ENCODE assay signal across 1 cellular context in genomic region chr1:144523661-144524407, GRCh38.
A peak's percentile ranks its signal among the peaks of the same experiment; 100 is the strongest.
TF ChIP-seq lines count a peak whose summit lies in the region.

No MANE protein-coding gene starts in this region.

TF ChIP-seq in WTC11, 78 proteins besides CTCF, POLR2A, EP300 and RAD21 (continued from another document):
- TF ChIP-seq AR (CRISPR knock-in tag; IDR thresholded peaks at IDR 0.05) (peak; percentile 92), EMX1 (CRISPR knock-in tag; IDR thresholded peaks at IDR 0.05) (0 out of 2 replicates have a peak, but pooled peaks have one; percentile 78), USF1 (CRISPR knock-in tag; IDR thresholded peaks at IDR 0.05) (0 out of 2 replicates have a peak, but pooled peaks have one; percentile 21), NFATC4 (CRISPR knock-in tag; IDR thresholded peaks at IDR 0.05) (peak; percentile 93), ZNF416 (CRISPR knock-in tag; IDR thresholded peaks at IDR 0.05) (peak; percentile 91)
- TF ChIP-seq, protein P1, sequence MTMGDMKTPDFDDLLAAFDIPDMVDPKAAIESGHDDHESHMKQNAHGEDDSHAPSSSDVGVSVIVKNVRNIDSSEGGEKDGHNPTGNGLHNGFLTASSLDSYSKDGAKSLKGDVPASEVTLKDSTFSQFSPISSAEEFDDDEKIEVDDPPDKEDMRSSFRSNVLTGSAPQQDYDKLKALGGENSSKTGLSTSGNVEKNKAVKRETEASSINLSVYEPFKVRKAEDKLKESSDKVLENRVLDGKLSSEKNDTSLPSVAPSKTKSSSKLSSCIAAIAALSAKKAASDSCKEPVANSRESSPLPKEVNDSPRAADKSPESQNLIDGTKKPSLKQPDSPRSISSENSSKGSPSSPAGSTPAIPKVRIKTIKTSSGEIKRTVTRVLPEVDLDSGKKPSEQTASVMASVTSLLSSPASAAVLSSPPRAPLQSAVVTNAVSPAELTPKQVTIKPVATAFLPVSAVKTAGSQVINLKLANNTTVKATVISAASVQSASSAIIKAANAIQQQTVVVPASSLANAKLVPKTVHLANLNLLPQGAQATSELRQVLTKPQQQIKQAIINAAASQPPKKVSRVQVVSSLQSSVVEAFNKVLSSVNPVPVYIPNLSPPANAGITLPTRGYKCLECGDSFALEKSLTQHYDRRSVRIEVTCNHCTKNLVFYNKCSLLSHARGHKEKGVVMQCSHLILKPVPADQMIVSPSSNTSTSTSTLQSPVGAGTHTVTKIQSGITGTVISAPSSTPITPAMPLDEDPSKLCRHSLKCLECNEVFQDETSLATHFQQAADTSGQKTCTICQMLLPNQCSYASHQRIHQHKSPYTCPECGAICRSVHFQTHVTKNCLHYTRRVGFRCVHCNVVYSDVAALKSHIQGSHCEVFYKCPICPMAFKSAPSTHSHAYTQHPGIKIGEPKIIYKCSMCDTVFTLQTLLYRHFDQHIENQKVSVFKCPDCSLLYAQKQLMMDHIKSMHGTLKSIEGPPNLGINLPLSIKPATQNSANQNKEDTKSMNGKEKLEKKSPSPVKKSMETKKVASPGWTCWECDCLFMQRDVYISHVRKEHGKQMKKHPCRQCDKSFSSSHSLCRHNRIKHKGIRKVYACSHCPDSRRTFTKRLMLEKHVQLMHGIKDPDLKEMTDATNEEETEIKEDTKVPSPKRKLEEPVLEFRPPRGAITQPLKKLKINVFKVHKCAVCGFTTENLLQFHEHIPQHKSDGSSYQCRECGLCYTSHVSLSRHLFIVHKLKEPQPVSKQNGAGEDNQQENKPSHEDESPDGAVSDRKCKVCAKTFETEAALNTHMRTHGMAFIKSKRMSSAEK (CRISPR knock-in tag; IDR thresholded peaks at IDR 0.05; ENCODE audit: borderline replicate concordance), result peak; percentile 72; the same call in 1 of the 2 replicates
